ENCODE assay signal across 8 cellular contexts in the genomic region with DNA sequence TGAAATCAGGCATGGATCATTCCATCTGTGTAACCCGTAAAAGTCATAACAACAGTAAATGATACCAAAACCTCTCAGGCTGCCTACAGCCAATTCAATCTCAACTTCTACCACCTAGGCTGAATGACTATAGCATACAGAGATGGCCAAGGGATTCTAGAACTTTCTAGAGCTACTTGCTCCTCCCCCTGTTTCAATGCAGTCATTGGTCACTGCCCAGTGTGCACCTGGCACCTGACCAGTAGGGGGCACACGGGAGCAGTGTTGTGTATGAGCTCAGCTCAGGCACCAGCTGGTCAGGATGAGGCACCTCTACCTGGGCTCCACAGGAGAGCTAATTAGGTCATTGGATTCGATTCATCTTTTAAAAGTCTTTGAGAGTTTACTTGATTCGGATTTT.
DNase-seq lines count a peak whose midpoint lies in the region; ATAC-seq and TF ChIP-seq lines count a peak whose summit lies in the region.

No MANE protein-coding gene starts in this region.

- no peak overlapping the region for H3K4me3 ChIP-seq in fibroblast of pulmonary artery (replicated peaks; ENCODE audit: low read depth, low read length)

- peak; percentile 62 for ATAC-seq in GM21515 (IDR thresholded peaks at IDR 0.05; ENCODE audit: unreplicated experiment)

- TF ChIP-seq CTCF in LNCAP (IDR thresholded peaks at IDR 0.05): peak; percentile 66
- TF ChIP-seq CTCF in fibroblast of pulmonary artery (IDR thresholded peaks at IDR 0.05; ENCODE audit: low read length, missing control alignments): peak; percentile 44

- DNase-seq in NCI-H2029 (lab: John Stamatoyannopoulos, UW): peak; percentile 4
- no peak for DNase-seq in NCI-H2029 treated with DMSO at 0.1 percent for 48 hours (lab: John Stamatoyannopoulos, UW)
- peak; percentile 30 for DNase-seq in activated CD4-positive, alpha-beta T cell treated with anti-CD3 and anti-CD28 coated beads, Interleukin-2, amount 50 U/mL, for 1 hour
- DNase-seq in fibroblast of pulmonary artery (ENCODE audit: low read depth): peak; percentile 6
- peak; percentile 40 to 63 for DNase-seq in stimulated activated CD4-positive, alpha-beta T cell treated with anti-CD3 and anti-CD28 coated beads, Interleukin-2, amount 100 ng/mL, for 48 hours
- no peak for DNase-seq in G401 (ENCODE audit: low spot score)

- in situ Hi-C loops in G401 (cut with HindIII; ENCODE audit: low sequenced_read_pairs): no loop called here

Comparison
In these comparisons a context has a peak if more than half of its experiments do, and no peak if none do; other contexts are left out.
1. DNase-seq: peak in NCI-H2029 (single experiment), activated CD4-positive, alpha-beta T cell treated with anti-CD3 and anti-CD28 coated beads, Interleukin-2, amount 50 U/mL, for 1 hour (single experiment), fibroblast of pulmonary artery (single experiment) and stimulated activated CD4-positive, alpha-beta T cell treated with anti-CD3 and anti-CD28 coated beads, Interleukin-2, amount 100 ng/mL, for 48 hours (2 of 2); none in NCI-H2029 treated with DMSO at 0.1 percent for 48 hours (single experiment) and G401 (single experiment).